ENCODE assay signal across 2 cellular contexts in genomic region chr3:149386299-149386606, GRCh38.
TF ChIP-seq lines count a peak whose summit lies in the region.

No MANE protein-coding gene starts in this region.

TF ChIP-seq in A549, 52 proteins besides CTCF, POLR2A, EP300 and RAD21 (continued from another document):
- TF ChIP-seq USF2 (IDR thresholded peaks at IDR 0.05) (no peak), HOXB5 (CRISPR knock-in tag; IDR thresholded peaks at IDR 0.05) (no peak), RNF2 (IDR thresholded peaks at IDR 0.05; ENCODE audit: borderline replicate concordance, low read depth) (no peak), ZFP36 (IDR thresholded peaks at IDR 0.05; ENCODE audit: borderline replicate concordance, partially characterized antibody) (no peak), HOXA7 (CRISPR knock-in tag; IDR thresholded peaks at IDR 0.05) (no peak), FOXS1 (CRISPR knock-in tag; IDR thresholded peaks at IDR 0.05) (peak; percentile 18; the same call in 1 of the 2 replicates), RCOR1 (IDR thresholded peaks at IDR 0.05; ENCODE audit: low read depth, low read length) (no peak), CBX8 (IDR thresholded peaks at IDR 0.05) (no peak), HEYL (CRISPR knock-in tag; IDR thresholded peaks at IDR 0.05) (no peak), RFX5 (IDR thresholded peaks at IDR 0.05) (no peak), CBX2 (IDR thresholded peaks at IDR 0.05; ENCODE audit: borderline replicate concordance, low read depth) (no peak), MYC (IDR thresholded peaks at IDR 0.05; ENCODE audit: borderline replicate concordance, low read length) (no peak), ATOH8 (CRISPR knock-in tag; IDR thresholded peaks at IDR 0.05; ENCODE audit: low read depth) (no peak; the same call in 1 of the 2 replicates), TFCP2L1 (CRISPR knock-in tag; IDR thresholded peaks at IDR 0.05) (no peak), CHD4 (IDR thresholded peaks at IDR 0.05; ENCODE audit: borderline replicate concordance) (no peak), HDAC2 (IDR thresholded peaks at IDR 0.05) (no peak), BHLHE40 (IDR thresholded peaks at IDR 0.05; ENCODE audit: low read depth, low read length) (no peak), KDM5A (IDR thresholded peaks at IDR 0.05) (no peak), TP53 (CRISPR knock-in tag; IDR thresholded peaks at IDR 0.05) (0 out of 2 replicates have a peak, but pooled peaks have one; percentile 13)
- TF ChIP-seq, protein P1, sequence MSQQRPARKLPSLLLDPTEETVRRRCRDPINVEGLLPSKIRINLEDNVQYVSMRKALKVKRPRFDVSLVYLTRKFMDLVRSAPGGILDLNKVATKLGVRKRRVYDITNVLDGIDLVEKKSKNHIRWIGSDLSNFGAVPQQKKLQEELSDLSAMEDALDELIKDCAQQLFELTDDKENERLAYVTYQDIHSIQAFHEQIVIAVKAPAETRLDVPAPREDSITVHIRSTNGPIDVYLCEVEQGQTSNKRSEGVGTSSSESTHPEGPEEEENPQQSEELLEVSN (IDR thresholded peaks at IDR 0.05; ENCODE audit: borderline replicate concordance, low read depth) = no peak
- TF ChIP-seq, protein P2, sequence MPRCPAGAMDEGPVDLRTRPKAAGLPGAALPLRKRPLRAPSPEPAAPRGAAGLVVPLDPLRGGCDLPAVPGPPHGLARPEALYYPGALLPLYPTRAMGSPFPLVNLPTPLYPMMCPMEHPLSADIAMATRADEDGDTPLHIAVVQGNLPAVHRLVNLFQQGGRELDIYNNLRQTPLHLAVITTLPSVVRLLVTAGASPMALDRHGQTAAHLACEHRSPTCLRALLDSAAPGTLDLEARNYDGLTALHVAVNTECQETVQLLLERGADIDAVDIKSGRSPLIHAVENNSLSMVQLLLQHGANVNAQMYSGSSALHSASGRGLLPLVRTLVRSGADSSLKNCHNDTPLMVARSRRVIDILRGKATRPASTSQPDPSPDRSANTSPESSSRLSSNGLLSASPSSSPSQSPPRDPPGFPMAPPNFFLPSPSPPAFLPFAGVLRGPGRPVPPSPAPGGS (IDR thresholded peaks at IDR 0.05) = no peak
TF ChIP-seq in A549: peak in this region for 5.

TF ChIP-seq in HepG2, 621 proteins besides CTCF, POLR2A, EP300 and RAD21 (continued from another document and continues in another):
- TF ChIP-seq ZNF800 (CRISPR knock-in tag; IDR thresholded peaks at IDR 0.05) (no peak), LCORL (IDR thresholded peaks at IDR 0.05) (no peak), LCORL (CRISPR knock-in tag; IDR thresholded peaks at IDR 0.05) (no peak), ZNF484 (CRISPR knock-in tag; IDR thresholded peaks at IDR 0.05; ENCODE audit: borderline replicate concordance, low read depth) (no peak), ZNF614 (CRISPR knock-in tag; IDR thresholded peaks at IDR 0.05; ENCODE audit: borderline replicate concordance) (no peak), SMAD3 (CRISPR knock-in tag; IDR thresholded peaks at IDR 0.05) (no peak), ZNF124 (CRISPR knock-in tag; IDR thresholded peaks at IDR 0.05) (no peak), MAFG (CRISPR knock-in tag; IDR thresholded peaks at IDR 0.05) (no peak), CCDC6 (CRISPR knock-in tag; IDR thresholded peaks at IDR 0.05) (no peak), PBX2 (CRISPR knock-in tag; IDR thresholded peaks at IDR 0.05) (no peak), ARHGAP35 (CRISPR knock-in tag; IDR thresholded peaks at IDR 0.05; ENCODE audit: borderline replicate concordance) (no peak), ETV5 (CRISPR knock-in tag; IDR thresholded peaks at IDR 0.05; ENCODE audit: borderline replicate concordance) (no peak), JDP2 (CRISPR knock-in tag; IDR thresholded peaks at IDR 0.05; ENCODE audit: borderline replicate concordance) (no peak), ZSCAN20 (CRISPR knock-in tag; IDR thresholded peaks at IDR 0.05; ENCODE audit: borderline replicate concordance) (no peak), GATA4 (IDR thresholded peaks at IDR 0.05; ENCODE audit: borderline replicate concordance, low read depth) (no peak), ZNF709 (CRISPR knock-in tag; IDR thresholded peaks at IDR 0.05) (no peak), ZBED4 (CRISPR knock-in tag; IDR thresholded peaks at IDR 0.05; ENCODE audit: borderline replicate concordance) (no peak), RBFOX2 (IDR thresholded peaks at IDR 0.05; ENCODE audit: low read depth, low read length) (peak; percentile 84), HDAC1 (CRISPR knock-in tag; IDR thresholded peaks at IDR 0.05) (no peak), RXRB (CRISPR knock-in tag; IDR thresholded peaks at IDR 0.05; ENCODE audit: borderline replicate concordance) (no peak), EEA1 (CRISPR knock-in tag; IDR thresholded peaks at IDR 0.05; ENCODE audit: borderline replicate concordance) (no peak), ATF7-NPFF (CRISPR knock-in tag; IDR thresholded peaks at IDR 0.05; ENCODE audit: low read depth) (no peak), POLR2G (IDR thresholded peaks at IDR 0.05; ENCODE audit: low read depth, low read length) (peak; percentile 69), CBFB (CRISPR knock-in tag; IDR thresholded peaks at IDR 0.05) (0 out of 2 replicates have a peak, but pooled peaks have one; percentile 5), ZNF460 (CRISPR knock-in tag; IDR thresholded peaks at IDR 0.05; ENCODE audit: borderline replicate concordance) (no peak), SRSF4 (IDR thresholded peaks at IDR 0.05; ENCODE audit: low read depth, low read length, poor library complexity, severe bottlenecking) (peak; percentile 24), ZNF10 (CRISPR knock-in tag; IDR thresholded peaks at IDR 0.05; ENCODE audit: borderline replicate concordance, low read depth) (no peak), AFF4 (CRISPR knock-in tag; IDR thresholded peaks at IDR 0.05) (0 out of 2 replicates have a peak, but pooled peaks have one; percentile 76), HDAC6 (IDR thresholded peaks at IDR 0.05; ENCODE audit: low read depth, low read length) (0 out of 2 replicates have a peak, but pooled peaks have one; percentile 61), CHCHD3 (CRISPR knock-in tag; IDR thresholded peaks at IDR 0.05) (no peak)
- TF ChIP-seq, protein P3, sequence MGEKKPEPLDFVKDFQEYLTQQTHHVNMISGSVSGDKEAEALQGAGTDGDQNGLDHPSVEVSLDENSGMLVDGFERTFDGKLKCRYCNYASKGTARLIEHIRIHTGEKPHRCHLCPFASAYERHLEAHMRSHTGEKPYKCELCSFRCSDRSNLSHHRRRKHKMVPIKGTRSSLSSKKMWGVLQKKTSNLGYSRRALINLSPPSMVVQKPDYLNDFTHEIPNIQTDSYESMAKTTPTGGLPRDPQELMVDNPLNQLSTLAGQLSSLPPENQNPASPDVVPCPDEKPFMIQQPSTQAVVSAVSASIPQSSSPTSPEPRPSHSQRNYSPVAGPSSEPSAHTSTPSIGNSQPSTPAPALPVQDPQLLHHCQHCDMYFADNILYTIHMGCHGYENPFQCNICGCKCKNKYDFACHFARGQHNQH (CRISPR knock-in tag; IDR thresholded peaks at IDR 0.05) = no peak
- TF ChIP-seq, protein P4, sequence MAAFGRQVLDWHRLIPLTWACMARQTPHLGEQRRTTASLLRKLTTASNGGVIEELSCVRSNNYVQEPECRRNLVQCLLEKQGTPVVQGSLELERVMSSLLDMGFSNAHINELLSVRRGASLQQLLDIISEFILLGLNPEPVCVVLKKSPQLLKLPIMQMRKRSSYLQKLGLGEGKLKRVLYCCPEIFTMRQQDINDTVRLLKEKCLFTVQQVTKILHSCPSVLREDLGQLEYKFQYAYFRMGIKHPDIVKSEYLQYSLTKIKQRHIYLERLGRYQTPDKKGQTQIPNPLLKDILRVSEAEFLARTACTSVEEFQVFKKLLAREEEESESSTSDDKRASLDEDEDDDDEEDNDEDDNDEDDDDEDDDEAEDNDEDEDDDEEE (CRISPR knock-in tag; IDR thresholded peaks at IDR 0.05) = no peak
- TF ChIP-seq, protein P5, sequence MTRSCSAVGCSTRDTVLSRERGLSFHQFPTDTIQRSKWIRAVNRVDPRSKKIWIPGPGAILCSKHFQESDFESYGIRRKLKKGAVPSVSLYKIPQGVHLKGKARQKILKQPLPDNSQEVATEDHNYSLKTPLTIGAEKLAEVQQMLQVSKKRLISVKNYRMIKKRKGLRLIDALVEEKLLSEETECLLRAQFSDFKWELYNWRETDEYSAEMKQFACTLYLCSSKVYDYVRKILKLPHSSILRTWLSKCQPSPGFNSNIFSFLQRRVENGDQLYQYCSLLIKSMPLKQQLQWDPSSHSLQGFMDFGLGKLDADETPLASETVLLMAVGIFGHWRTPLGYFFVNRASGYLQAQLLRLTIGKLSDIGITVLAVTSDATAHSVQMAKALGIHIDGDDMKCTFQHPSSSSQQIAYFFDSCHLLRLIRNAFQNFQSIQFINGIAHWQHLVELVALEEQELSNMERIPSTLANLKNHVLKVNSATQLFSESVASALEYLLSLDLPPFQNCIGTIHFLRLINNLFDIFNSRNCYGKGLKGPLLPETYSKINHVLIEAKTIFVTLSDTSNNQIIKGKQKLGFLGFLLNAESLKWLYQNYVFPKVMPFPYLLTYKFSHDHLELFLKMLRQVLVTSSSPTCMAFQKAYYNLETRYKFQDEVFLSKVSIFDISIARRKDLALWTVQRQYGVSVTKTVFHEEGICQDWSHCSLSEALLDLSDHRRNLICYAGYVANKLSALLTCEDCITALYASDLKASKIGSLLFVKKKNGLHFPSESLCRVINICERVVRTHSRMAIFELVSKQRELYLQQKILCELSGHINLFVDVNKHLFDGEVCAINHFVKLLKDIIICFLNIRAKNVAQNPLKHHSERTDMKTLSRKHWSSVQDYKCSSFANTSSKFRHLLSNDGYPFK (CRISPR knock-in tag; IDR thresholded peaks at IDR 0.05; ENCODE audit: borderline replicate concordance) = no peak
